In the genomic region with DNA sequence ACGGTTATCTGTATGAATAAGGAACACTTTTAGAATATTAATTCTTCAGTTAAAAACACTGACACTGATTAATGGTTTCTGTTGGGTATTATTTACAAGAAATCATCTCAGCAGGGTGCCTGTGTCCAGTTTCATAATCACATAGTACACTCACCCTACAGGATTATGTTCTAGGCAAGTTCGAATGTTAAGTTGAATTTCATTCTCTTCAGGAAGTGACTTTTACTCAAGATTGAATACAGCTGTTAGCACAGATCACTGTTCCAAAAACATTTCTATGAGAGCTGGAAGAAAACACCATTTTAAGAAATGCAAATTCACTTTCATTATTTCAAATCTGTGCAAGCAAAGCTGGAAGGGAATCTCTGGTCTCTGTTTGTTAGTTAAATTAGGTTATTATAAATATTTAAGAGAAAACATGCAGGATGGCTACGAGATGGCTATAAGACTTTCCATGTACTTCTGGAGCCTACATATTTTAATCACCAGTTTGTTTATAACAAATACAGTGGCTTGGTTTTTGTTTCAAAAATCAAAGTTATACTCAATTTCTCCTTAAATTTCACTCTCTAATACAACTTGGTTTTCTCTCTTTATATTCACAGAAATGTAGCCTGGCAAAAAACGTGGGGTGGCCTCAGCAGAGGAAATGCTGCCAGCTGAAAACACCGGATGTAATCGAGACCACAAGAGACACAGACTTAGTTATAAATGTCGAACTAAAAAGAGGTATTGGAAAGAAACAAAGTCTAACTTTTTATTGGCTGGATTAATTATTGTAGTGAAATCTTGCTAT, we compare ENCODE assay signal across 8 cellular contexts.
DNase-seq lines count a peak whose midpoint lies in the region; ATAC-seq and TF ChIP-seq lines count a peak whose summit lies in the region.

No MANE protein-coding gene starts in this region.

- no peaks in the 10 kb centered on the region for H3K9me3 Mint-ChIP-seq in activated T-cell treated with anti-CD3 and anti-CD28 coated beads, Interleukin-2, amount 50 U/mL, for 4 hours

- peaks cover 58% of the 10 kb centered on the region for H3K4me1 Mint-ChIP-seq in activated T-cell treated with anti-CD3 and anti-CD28 coated beads, Interleukin-2, amount 50 U/mL, for 4 hours (ENCODE audit: low read depth)

- H3K4me3 Mint-ChIP-seq in activated T-cell treated with anti-CD3 and anti-CD28 coated beads, Interleukin-2, amount 50 U/mL, for 4 hours, result peak overlapping the region; percentile 77

- peak overlapping the region; percentile 72 for H3K4me2 ChIP-seq in BLaER1

- H4K20me1 ChIP-seq in BLaER1, result no peaks in the 10 kb centered on the region

- no peaks in the 10 kb centered on the region for H3K27me3 ChIP-seq in BLaER1

- H3K4me3 ChIP-seq in BLaER1, result peak overlapping the region; percentile 32; the same call in 1 of the 2 replicates

- no peaks in the 10 kb centered on the region for H3K27me3 Mint-ChIP-seq in activated T-cell treated with anti-CD3 and anti-CD28 coated beads, Interleukin-2, amount 50 U/mL, for 4 hours (ENCODE audit: low read depth)

- H3K27ac ChIP-seq in BLaER1, result peak overlapping the region; percentile 47

- H3K9me3 ChIP-seq in BLaER1, result peaks cover 9% of the 10 kb centered on the region

- H3K36me3 ChIP-seq in BLaER1, result no peaks in the 10 kb centered on the region

- peak overlapping the region; percentile 38; the same call in 1 of the 2 replicates for H3K9ac ChIP-seq in BLaER1

- H3K36me3 Mint-ChIP-seq in activated T-cell treated with anti-CD3 and anti-CD28 coated beads, Interleukin-2, amount 50 U/mL, for 4 hours (ENCODE audit: insufficient read depth), result peaks cover 5% of the 10 kb centered on the region

- ATAC-seq in GM21528 (IDR thresholded peaks at IDR 0.05; ENCODE audit: low FRiP score, unreplicated experiment), result peak; percentile 73
- ATAC-seq in activated T-cell treated with anti-CD3 and anti-CD28 coated beads, Interleukin-2, amount 50 U/mL, for 4 hours, result peak; percentile 41 to 64

- no peak for TF ChIP-seq POLR2A in erythroblast (IDR thresholded peaks at IDR 0.05; ENCODE audit: low read length)

- H3K4me1 ChIP-seq in BLaER1, result peaks cover 35% of the 10 kb centered on the region

- DNase-seq in M059J (ENCODE audit: low read depth) (peak; percentile 54), germinal center (ENCODE audit: low spot score) (peak; percentile 17), SHP77 (lab: John Stamatoyannopoulos, UW) (no peak), erythroblast (lab: John Stamatoyannopoulos, UW) (no peak)
- DNase-seq in activated T-cell treated with anti-CD3 and anti-CD28 coated beads, Interleukin-2, amount 50 U/mL, for 4 hours, result peak; percentile 47
- DNase-seq in stimulated activated CD8-positive, alpha-beta memory T cell treated with anti-CD3 and anti-CD28 coated beads, Interleukin-2, amount 100 ng/mL, for 1 hour (ENCODE audit: low read depth in 2 of 2), result peak; percentile 24 to 36

Comparison
In these comparisons a context has a peak if more than half of its experiments do, and no peak if none do; other contexts are left out.
1. DNase-seq: peak in M059J (single experiment), activated T-cell treated with anti-CD3 and anti-CD28 coated beads, Interleukin-2, amount 50 U/mL, for 4 hours (single experiment), germinal center (single experiment) and stimulated activated CD8-positive, alpha-beta memory T cell treated with anti-CD3 and anti-CD28 coated beads, Interleukin-2, amount 100 ng/mL, for 1 hour (2 of 2); none in SHP77 (0 of 2) and erythroblast (0 of 2).